Comparison of ENCODE assay signal across 8 cellular contexts in the genomic region with DNA sequence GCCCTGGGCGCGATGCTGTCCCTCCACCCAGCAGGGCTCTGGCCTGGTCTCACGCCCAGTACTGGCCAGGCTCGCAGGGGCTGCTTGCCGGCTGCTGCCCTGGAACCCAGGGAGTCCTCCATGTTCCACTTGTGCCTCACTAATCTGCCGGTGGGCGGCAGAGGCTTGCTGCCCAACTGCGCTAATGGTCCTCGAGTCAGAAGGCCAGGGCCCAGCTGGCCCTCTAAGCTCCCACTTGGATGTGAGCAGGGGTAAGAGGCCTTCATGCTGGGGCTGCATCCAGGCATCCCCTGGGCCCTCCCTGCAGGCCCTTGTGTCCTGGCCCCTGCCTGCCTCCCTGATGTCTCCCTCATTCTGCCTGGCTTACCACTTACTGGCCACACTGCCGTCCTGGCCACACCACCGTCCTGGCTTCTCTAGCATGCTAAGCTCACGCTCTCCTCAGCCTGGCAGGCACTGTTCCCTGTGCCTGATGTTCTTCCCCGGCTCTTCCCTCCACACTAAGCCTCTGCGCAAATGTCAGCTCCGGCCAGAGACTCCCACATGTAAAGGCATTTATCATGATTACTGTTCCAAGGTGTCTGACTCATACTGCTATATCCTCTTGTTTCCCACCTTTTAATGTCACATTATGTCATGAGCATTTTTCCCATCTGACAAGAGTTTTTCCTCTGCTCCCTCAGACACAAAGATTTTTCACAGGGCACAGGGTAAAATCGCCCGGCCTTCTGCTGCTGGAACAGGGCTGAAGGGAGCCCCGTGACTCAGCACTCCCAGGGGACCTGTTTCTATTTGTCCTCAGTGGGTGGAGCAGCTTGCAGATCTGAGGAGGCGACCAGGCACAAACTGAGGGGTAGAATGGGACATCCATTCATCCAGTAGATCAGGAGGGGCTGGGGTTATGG. TPM values are rescaled to one million over a fixed set of nuclear protein-coding genes. Genes with fewer than 3 reads are reported as not detected.
DNase-seq lines count a peak whose midpoint lies in the region; ATAC-seq and TF ChIP-seq lines count a peak whose summit lies in the region.

No MANE protein-coding gene starts in this region.

- DNase-seq in activated naive CD4-positive, alpha-beta T cell treated with Interleukin-2 at 50 U/mL for 16 hours = no peak
- DNase-seq in astrocyte of the spinal cord (ENCODE audit: low read depth, low spot score) = peak; percentile 81
- peak; percentile 54 for DNase-seq in kidney epithelial cell (ENCODE audit: low read depth)
- peak in 1 of 49 donors; percentile 51 for DNase-seq in substantia nigra (lab: John Stamatoyannopoulos, UW)
- DNase-seq in T-helper 2 cell = no peak

- no peak overlapping the region for H3K4me3 Mint-ChIP-seq in activated naive CD4-positive, alpha-beta T cell treated with anti-CD3 and anti-CD28 coated beads, Interleukin-2, amount 50 U/mL, for 24 hours

- H3K4me3 ChIP-seq in astrocyte of the spinal cord (ENCODE audit: low read depth, low read length) = no peak overlapping the region
- H3K4me3 ChIP-seq in kidney epithelial cell (ENCODE audit: low read depth, low read length) = no peak overlapping the region

- no peak for ATAC-seq in GM19395 (IDR thresholded peaks at IDR 0.05; ENCODE audit: unreplicated experiment)
- ATAC-seq in GM21576 (IDR thresholded peaks at IDR 0.05; ENCODE audit: unreplicated experiment) = no peak

- H3K36me3 Mint-ChIP-seq in activated naive CD4-positive, alpha-beta T cell treated with anti-CD3 and anti-CD28 coated beads, Interleukin-2, amount 50 U/mL, for 24 hours = no peaks in the 10 kb centered on the region

- no peaks in the 10 kb centered on the region for H3K9me3 Mint-ChIP-seq in activated naive CD4-positive, alpha-beta T cell treated with anti-CD3 and anti-CD28 coated beads, Interleukin-2, amount 50 U/mL, for 24 hours

- H3K27ac ChIP-seq in substantia nigra (ENCODE audit: low read depth, low read length, poor library complexity, severe bottlenecking) = peak overlapping the region; percentile 39

- TF ChIP-seq CTCF in astrocyte of the spinal cord (IDR thresholded peaks at IDR 0.05; ENCODE audit: low read depth, low read length) (no peak), kidney epithelial cell (IDR thresholded peaks at IDR 0.05; ENCODE audit: insufficient read depth, low read length, poor library complexity, severe bottlenecking) (no peak)

- H3K27me3 ChIP-seq in kidney epithelial cell (ENCODE audit: control insufficient read depth, insufficient read depth, low read length) = no peaks in the 10 kb centered on the region

- H3K27me3 Mint-ChIP-seq in activated naive CD4-positive, alpha-beta T cell treated with anti-CD3 and anti-CD28 coated beads, Interleukin-2, amount 50 U/mL, for 24 hours = peaks cover under 1% of the 10 kb centered on the region

- H3K27ac Mint-ChIP-seq in activated naive CD4-positive, alpha-beta T cell treated with anti-CD3 and anti-CD28 coated beads, Interleukin-2, amount 50 U/mL, for 24 hours = peak overlapping the region; percentile 6

- no peaks in the 10 kb centered on the region for H3K36me3 ChIP-seq in kidney epithelial cell (ENCODE audit: control insufficient read depth, insufficient read depth, low read length)

- no peaks in the 10 kb centered on the region for H3K4me1 Mint-ChIP-seq in activated naive CD4-positive, alpha-beta T cell treated with anti-CD3 and anti-CD28 coated beads, Interleukin-2, amount 50 U/mL, for 24 hours

- in situ Hi-C loops in astrocyte of the spinal cord (cut with HindIII; ENCODE audit: low sequenced_read_pairs) = no loop called here

RNA-seq across cellular contexts. Expression of gene B9D1, which starts 15.9 kb away (rescaled TPM):
- total RNA-seq in kidney epithelial cell = 16.8 and 19.0 TPM in 2 replicates

RNA-seq across cellular contexts. Expression of gene MAPK7, which starts 31.7 kb away (rescaled TPM):
- 23.6 and 30.8 TPM in 2 replicates for total RNA-seq in kidney epithelial cell

RNA-seq across cellular contexts. Expression of gene MFAP4, which starts 40.4 kb away (rescaled TPM):
- total RNA-seq in kidney epithelial cell = 0.68 and 1.3 TPM in 2 replicates

Comparison
In these comparisons a context has a peak if more than half of its experiments do, and no peak if none do; other contexts are left out.
1. DNase-seq: peak in astrocyte of the spinal cord (single experiment) and kidney epithelial cell (single experiment); none in activated naive CD4-positive, alpha-beta T cell treated with Interleukin-2 at 50 U/mL for 16 hours (single experiment) and T-helper 2 cell (0 of 5).